23 cellular contexts compared by ENCODE assay signal in genomic region chr9:131700765-131701433, GRCh38. TPM values are rescaled to one million over a fixed set of nuclear protein-coding genes. Genes with fewer than 3 reads are reported as not detected.
DNase-seq lines count a peak whose midpoint lies in the region; ATAC-seq, FAIRE-seq and TF ChIP-seq lines count a peak whose summit lies in the region.
"Had no signal": no experiment of that assay in that cellular context is flagged by ENCODE, and none has a peak within 500 bp of the region (broad histone marks: within the 10 kb centered on the region; RNA-seq: fewer than 3 reads in every experiment).

No MANE protein-coding gene starts in this region.

- H3K27ac ChIP-seq in heart left ventricle (peak overlapping the region; percentile 45 to 93 (median 76)), SJSA1 (peak overlapping the region; percentile 31; the same call in 1 of the 2 replicates), kidney (ENCODE audit: low read depth in 2 of 2, low read length in 2 of 2) (peak overlapping the region; percentile 52), subcutaneous abdominal adipose tissue (ENCODE audit: low read depth, low read length) (peak overlapping the region; percentile 45), foreskin keratinocyte (no peak overlapping the region)

- peak; percentile 30 to 75 (median 44) for ATAC-seq in heart left ventricle
- ATAC-seq in Right ventricle myocardium superior (ENCODE audit: poor library complexity) = no peak
- no peak for ATAC-seq in foreskin keratinocyte
- ATAC-seq: activated T-helper 17 cell treated with anti-CD3 and anti-CD28 coated beads, Interleukin-2, amount 50 U/mL, for 72 hours; left colon; stimulated activated naive CD8-positive, alpha-beta T cell treated with anti-CD3 and anti-CD28 coated beads, Interleukin-15, Interleukin-2, amounts not matched to agents 100 U/mL and 50 U/mL, for 24 hours had no signal

- H3K4me1 ChIP-seq in heart left ventricle (peaks cover 17 to 99% (median 66%) of the 10 kb centered on the region in 12 donors), SJSA1 (replicated peaks) (peaks cover 24% of the 10 kb centered on the region), kidney (ENCODE audit: control insufficient read depth in 1 of 2, insufficient read depth in 1 of 2, low read depth in 1 of 2, low read length in 2 of 2) (peaks cover 48 to 54% of the 10 kb centered on the region in 2 donors), subcutaneous abdominal adipose tissue (ENCODE audit: control insufficient read depth in 5 of 5, insufficient read depth in 5 of 5, low read length in 5 of 5) (peaks cover 8 to 89% (median 58%) of the 10 kb centered on the region in 5 donors), foreskin keratinocyte (peaks cover 29% of the 10 kb centered on the region)

- intact Hi-C loops in heart left ventricle (cut with DNase I) (loop anchor here in 1 of 10 donors (2.0 kb wide), 1 partner anchor 22 kb away; no protein-coding TSS in a partner anchor), Right ventricle myocardium superior (cut with DNase I) (no loop called here), kidney (cut with DNase I) (no loop called here)

- no peak for FAIRE-seq in kidney (lab: Jason Lieb, UNC)
- FAIRE-seq: D721Med, G401.6, GM12892, TTC549, urothelium cell line had no signal

- no peak for DNase-seq in heart left ventricle
- DNase-seq in Right ventricle myocardium superior = no peak
- DNase-seq in SJSA1 (ENCODE audit: low read depth in 1 of 2, low spot score in 2 of 2) = no peak
- no peak for DNase-seq in kidney
- DNase-seq in D341Med (ENCODE audit: low spot score) = no peak
- DNase-seq in foreskin keratinocyte = no peak
- no peak for DNase-seq in pons (ENCODE audit: low spot score)
- DNase-seq: ACHN; activated CD4-positive, alpha-beta memory T cell treated with anti-CD3 and anti-CD28 coated beads, Interleukin-2, amount 10 ng/mL, durations not matched to agents 7 days and 5 days; amygdala; GOT3; hypothalamus; left colon; NCI-H1930; stimulated activated CD4-positive, alpha-beta T cell treated with anti-CD3 and anti-CD28 coated beads, Interleukin-12 subunit alpha, Interleukin-12 subunit beta, amount 100 ng/mL, for 4 hours; stimulated activated naive CD8-positive, alpha-beta T cell treated with anti-CD3 and anti-CD28 coated beads, Interleukin-15, Interleukin-2, amounts not matched to agents 100 U/mL and 50 U/mL, for 24 hours had no signal

- peak overlapping the region in 5 of 12 donors; percentile 0 to 15 (median 9) for H3K4me3 ChIP-seq in heart left ventricle
- no peak overlapping the region for H3K4me3 ChIP-seq in SJSA1
- no peak overlapping the region for H3K4me3 ChIP-seq in kidney (ENCODE audit: low read length in 2 of 2)
- no peak overlapping the region for H3K4me3 ChIP-seq in subcutaneous abdominal adipose tissue (ENCODE audit: low read depth in 1 of 5, low read length in 5 of 5)

- WGBS in heart left ventricle, 4 donors = 64 to 74% (median 70%) methylated on average over 11 of the region's 11 CpGs

- no peak for TF ChIP-seq POLR2A in heart left ventricle (IDR thresholded peaks at IDR 0.05)

- no peaks in the 10 kb centered on the region for H3K9me3 ChIP-seq in heart left ventricle
- H3K9me3 ChIP-seq in SJSA1 (replicated peaks) = no peaks in the 10 kb centered on the region
- H3K9me3 ChIP-seq in kidney (ENCODE audit: control insufficient read depth in 1 of 2, low read length in 2 of 2) = no peaks in the 10 kb centered on the region
- H3K9me3 ChIP-seq in subcutaneous abdominal adipose tissue (ENCODE audit: control insufficient read depth in 5 of 5, low read length in 5 of 5) = no peaks in the 10 kb centered on the region

- no peak for TF ChIP-seq CTCF in heart left ventricle (IDR thresholded peaks at IDR 0.05)
- TF ChIP-seq CTCF in kidney (IDR thresholded peaks at IDR 0.05; ENCODE audit: borderline replicate concordance, extremely low read depth, insufficient read depth) = no peak
- TF ChIP-seq CTCF in foreskin keratinocyte (conservative IDR thresholded peaks at IDR 0.05) = no peak

- H3K27me3 ChIP-seq in heart left ventricle = no peaks in the 10 kb centered on the region
- no peaks in the 10 kb centered on the region for H3K27me3 ChIP-seq in SJSA1 (replicated peaks)
- H3K27me3 ChIP-seq in subcutaneous abdominal adipose tissue (ENCODE audit: control insufficient read depth in 5 of 5, insufficient read depth in 4 of 5, low read length in 5 of 5) = no peaks in the 10 kb centered on the region
- no peaks in the 10 kb centered on the region for H3K27me3 ChIP-seq in foreskin keratinocyte

- H3K9ac ChIP-seq in kidney (ENCODE audit: low read length in 2 of 2) (no peak overlapping the region), subcutaneous abdominal adipose tissue (ENCODE audit: low read length in 5 of 5) (no peak overlapping the region)

- no peaks in the 10 kb centered on the region for H3K36me3 ChIP-seq in heart left ventricle
- H3K36me3 ChIP-seq in SJSA1 = no peaks in the 10 kb centered on the region
- H3K36me3 ChIP-seq in kidney (ENCODE audit: control insufficient read depth in 1 of 2, insufficient read depth in 2 of 2, low read length in 2 of 2) = no peaks in the 10 kb centered on the region
- H3K36me3 ChIP-seq in subcutaneous abdominal adipose tissue (ENCODE audit: control insufficient read depth in 5 of 5, insufficient read depth in 5 of 5, low read length in 5 of 5) = peaks cover 0 to 2% (median 0%) of the 10 kb centered on the region in 5 donors

RNA-seq across cellular contexts. Expression of gene RAPGEF1, which starts 39.0 kb away (rescaled TPM):
- total RNA-seq in heart left ventricle = 100 to 1,000 TPM in 7 of 9 donors, 10 to 100 TPM in 2; 81.9 to 161 (median 116) TPM
- 100 to 1,000 TPM in 1 of 2 donors, 10 to 100 TPM in 1; 50.6 to 114 TPM for polyA plus RNA-seq in heart left ventricle
- 119 TPM for total RNA-seq in Right ventricle myocardium superior
- 23.6 and 24.7 TPM in 2 replicates for total RNA-seq in SJSA1 (2014; rRNA removed; shearing (Covaris generic))
- total RNA-seq in kidney = 79.7 TPM
- polyA plus RNA-seq in kidney (ENCODE audit: insufficient read depth, low read depth, low replicate concordance) = 15.5 TPM
- 31.1 and 34.8 TPM in 2 replicates for total RNA-seq in foreskin keratinocyte
- polyA plus RNA-seq in foreskin keratinocyte = 10.7 and 12.9 TPM in 2 replicates

Comparison
In these comparisons a context has a peak if more than half of its experiments do, and no peak if none do; other contexts are left out.
1. ATAC-seq: peak in heart left ventricle (4 of 4); none in Right ventricle myocardium superior (single experiment) and foreskin keratinocyte (single experiment).